In genomic region chr20:48568520-48568919, GRCh38 we compare ENCODE assay signal across 34 cellular contexts.
DNase-seq lines count a peak whose midpoint lies in the region; ATAC-seq, FAIRE-seq and TF ChIP-seq lines count a peak whose summit lies in the region.
"Had no signal": no experiment of that assay in that cellular context is flagged by ENCODE, and none has a peak within 500 bp of the region (broad histone marks: within the 10 kb centered on the region; RNA-seq: fewer than 3 reads in every experiment).

No MANE protein-coding gene starts in this region.

- H3K9me3 Mint-ChIP-seq in WTC11: peaks cover 19% of the 10 kb centered on the region
- H3K9me3 Mint-ChIP-seq: CD4-positive, alpha-beta memory T cell; CD8-positive, alpha-beta memory T cell; CD8-positive, alpha-beta T cell had no signal

- peak overlapping the region; percentile 69 for H3K27ac ChIP-seq in WERI-Rb-1
- H3K27ac ChIP-seq in K562 (ENCODE audit: extremely low read depth, low read depth, low read length): no peak overlapping the region
- H3K27ac ChIP-seq: 22Rv1; A549; BLaER1; BLaER1 treated with 17β-estradiol and CSF1 and Interleukin-3, amounts not matched to agents 10 nM and 100 nM; C4-2B had no signal

- CTCF ChIA-PET in WTC11 (lab: Charles Lee): interaction anchor here (0.5 to 1.4 kb wide), 3 partner anchors 52 to 337 kb away, joined by 3 to 5 read pairs (median 4); no protein-coding TSS in a partner anchor
- CTCF ChIA-PET in K562 (lab: Yijun Ruan, JAX; ENCODE audit: low intra/inter-chr PET ratio): no interaction called here

- H3K27me3 ChIP-seq in WERI-Rb-1 (ENCODE audit: insufficient read depth, low read depth, severe bottlenecking): no peaks in the 10 kb centered on the region
- peaks cover 0 to 33% of the 10 kb centered on the region in 2 experiments; a peak in 4 of 5 replicates for H3K27me3 ChIP-seq in K562 (ENCODE audit: control insufficient read depth in 2 of 2, insufficient read depth in 2 of 2, low read length in 2 of 2)
- H3K27me3 ChIP-seq: BE2C; BLaER1; BLaER1 treated with 17β-estradiol and CSF1 and Interleukin-3, amounts not matched to agents 10 nM and 100 nM had no signal

- H3K4me3 ChIP-seq in WERI-Rb-1 (ENCODE audit: low read depth, low read length) (no peak overlapping the region), K562 (no peak overlapping the region)
- H3K4me3 ChIP-seq: A549; BLaER1; BLaER1 treated with 17β-estradiol and CSF1 and Interleukin-3, amounts not matched to agents 10 nM and 100 nM had no signal

- no peak overlapping the region for H2AFZ ChIP-seq in K562 (ENCODE audit: low read depth, low read length)

- no peaks in the 10 kb centered on the region for H3K4me1 ChIP-seq in K562 (replicated peaks in 1 of 2; ENCODE audit: control insufficient read depth in 2 of 2, insufficient read depth in 2 of 2, low read length in 2 of 2)
- H3K4me1 ChIP-seq: A549, BE2C had no signal

- 1% methylated on average over 5 of the region's 5 CpGs for WGBS in K562 (ENCODE audit: insufficient coverage, low coverage, missing lambda C conversion rate)

- in situ Hi-C loops in K562 (cut with MboI): no loop called here

- no peak for ATAC-seq in WTC11
- ATAC-seq in K562: no peak
- ATAC-seq: CD8-positive, alpha-beta T cell had no signal

- no peaks in the 10 kb centered on the region for H3K36me3 ChIP-seq in WERI-Rb-1
- H3K36me3 ChIP-seq in K562 (ENCODE audit: control insufficient read depth, insufficient read depth, low read length): no peaks in the 10 kb centered on the region
- H3K36me3 ChIP-seq: BE2C; BLaER1; BLaER1 treated with 17β-estradiol and CSF1 and Interleukin-3, amounts not matched to agents 10 nM and 100 nM had no signal

- intact Hi-C loops in K562 (cut with micrococcal nuclease): no loop called here

- no peaks in the 10 kb centered on the region for H3K79me2 ChIP-seq in K562 (ENCODE audit: control insufficient read depth, insufficient read depth, low read length)

- peaks cover 2% of the 10 kb centered on the region for H3K36me3 Mint-ChIP-seq in WTC11
- H3K36me3 Mint-ChIP-seq: CD14-positive monocyte; CD4-positive, alpha-beta memory T cell; CD4-positive, CD25-positive, alpha-beta regulatory T cell; CD8-positive, alpha-beta memory T cell; CD8-positive, alpha-beta T cell had no signal

- TF ChIP-seq CTCF in WERI-Rb-1 (IDR thresholded peaks at IDR 0.05; ENCODE audit: low read depth, low read length) (no peak), WTC11 (IDR thresholded peaks at IDR 0.05) (no peak), K562 (IDR thresholded peaks at IDR 0.05 in 2 of 3, conservative IDR thresholded peaks at IDR 0.05 in 1 of 3; ENCODE audit: insufficient read depth in 2 of 3, low read depth in 1 of 3, low read length in 3 of 3) (no peak)

- no peaks in the 10 kb centered on the region for H4K20me1 ChIP-seq in K562 (replicated peaks; ENCODE audit: control insufficient read depth, insufficient read depth, low read length)
- H4K20me1 ChIP-seq: BLaER1; BLaER1 treated with 17β-estradiol and CSF1 and Interleukin-3, amounts not matched to agents 10 nM and 100 nM had no signal

- H3K27ac Mint-ChIP-seq in WTC11: peak overlapping the region; percentile 55; the same call in 1 of the 2 replicates
- H3K27ac Mint-ChIP-seq: B cell; CD4-positive, alpha-beta memory T cell; CD4-positive, alpha-beta T cell; CD4-positive, CD25-positive, alpha-beta regulatory T cell; CD8-positive, alpha-beta T cell had no signal

- no peak for FAIRE-seq in K562 (lab: Jason Lieb, UNC)
- FAIRE-seq: A204.1, A549 had no signal

- no peak for TF ChIP-seq EP300 in K562 (IDR thresholded peaks at IDR 0.05; ENCODE audit: low read length)

- no peaks in the 10 kb centered on the region for H3K9me1 ChIP-seq in K562 (ENCODE audit: control insufficient read depth, insufficient read depth, low read length)

- BruUV-seq in K562 (replicated peaks; lab: Mats Ljungman, UMichigan): no TSS peak

- H3K9me3 ChIP-seq in WERI-Rb-1 (ENCODE audit: severe bottlenecking): peaks cover 3% of the 10 kb centered on the region
- no peaks in the 10 kb centered on the region for H3K9me3 ChIP-seq in K562 (replicated peaks; ENCODE audit: control insufficient read depth, insufficient read depth, low read depth, low read length)
- H3K9me3 ChIP-seq: A549 had no signal

- no peak overlapping the region for H3K4me2 ChIP-seq in K562 (ENCODE audit: insufficient read depth, low read length)
- H3K4me2 ChIP-seq: A549, BLaER1 had no signal

- peaks cover 6% of the 10 kb centered on the region for H3K4me1 Mint-ChIP-seq in WTC11
- H3K4me1 Mint-ChIP-seq: B cell; CD14-positive monocyte; CD4-positive, alpha-beta memory T cell; CD8-positive, alpha-beta memory T cell had no signal

- POLR2A ChIA-PET in WTC11 (lab: Charles Lee) (no interaction called here), K562 (lab: Yijun Ruan, JAX) (interaction anchor here (0.6 to 0.9 kb wide), 3 partner anchors 22 to 673 kb away, joined by 3 read pairs; no protein-coding TSS in a partner anchor)

- DNase-seq in WERI-Rb-1: no peak
- no peak for DNase-seq in WTC11 (ENCODE audit: low spot score)
- DNase-seq in K562 (ENCODE audit: extremely low read depth in 1 of 4, low spot score in 3 of 4): no peak
- no peak for DNase-seq in activated CD4-positive, alpha-beta T cell treated with anti-CD3 and anti-CD28 coated beads, Interleukin-2, amount 50 U/mL, for 48 hours
- DNase-seq in NCI-H526 treated with DMSO at 0.1 percent for 48 hours (lab: John Stamatoyannopoulos, UW): no peak
- no peak for DNase-seq in NCI-H187 (lab: John Stamatoyannopoulos, UW)
- DNase-seq: 8988T; ACHN; AML-193; BE2C; C1 segment of cervical spinal cord; Caco-2; Calu3; CD4-positive, alpha-beta memory T cell; CD4-positive, alpha-beta T cell; CD4-positive, CD25-positive, alpha-beta regulatory T cell; CD8-positive, alpha-beta memory T cell; CD8-positive, alpha-beta T cell; COR-L47; DMS 273 treated with DMSO at 0.1 percent for 48 hours; DMS153; DMS53; DMS79; DMS79 treated with DMSO at 0.1 percent for 48 hours; DND-41; EL had no signal

- TF ChIP-seq POLR2A in K562 (conservative IDR thresholded peaks at IDR 0.05): no peak

- H3K9ac ChIP-seq in K562 (ENCODE audit: insufficient read depth in 1 of 2, low read depth in 2 of 2, low read length in 2 of 2): no peak overlapping the region
- H3K9ac ChIP-seq: BLaER1; BLaER1 treated with 17β-estradiol and CSF1 and Interleukin-3, amounts not matched to agents 10 nM and 100 nM had no signal

- TF ChIP-seq RAD21 in K562 (CRISPR knock-in tag; conservative IDR thresholded peaks at IDR 0.05 in 1 of 2, IDR thresholded peaks at IDR 0.05 in 1 of 2): no peak

- H3K27me3 Mint-ChIP-seq in WTC11 (ENCODE audit: low read depth): no peaks in the 10 kb centered on the region
- H3K27me3 Mint-ChIP-seq: CD4-positive, alpha-beta T cell had no signal

- H3K4me3 Mint-ChIP-seq in WTC11: no peak overlapping the region
- H3K4me3 Mint-ChIP-seq: B cell; CD14-positive monocyte; CD4-positive, alpha-beta memory T cell; CD4-positive, alpha-beta T cell; CD4-positive, CD25-positive, alpha-beta regulatory T cell; CD8-positive, alpha-beta memory T cell; CD8-positive, alpha-beta T cell had no signal

TF ChIP-seq in WTC11, 78 proteins besides CTCF, POLR2A, EP300 and RAD21:
- TF ChIP-seq ZNF396 (CRISPR knock-in tag; IDR thresholded peaks at IDR 0.05; ENCODE audit: borderline replicate concordance) (no peak), ATF6 (CRISPR knock-in tag; IDR thresholded peaks at IDR 0.05) (no peak)

TF ChIP-seq in K562, 482 proteins besides CTCF, POLR2A, EP300 and RAD21:
- TF ChIP-seq RBM25 (IDR thresholded peaks at IDR 0.05; ENCODE audit: low read depth, low read length, severe bottlenecking) (peak; percentile 80), ZNF224 (CRISPR knock-in tag; IDR thresholded peaks at IDR 0.05) (no peak), ZFP36 (IDR thresholded peaks at IDR 0.05; ENCODE audit: low read depth, low read length, partially characterized antibody) (peak; percentile 54), NEUROD1 (IDR thresholded peaks at IDR 0.05; ENCODE audit: borderline replicate concordance, low read depth, low read length, partially characterized antibody) (no peak), MEF2D (tag; conservative IDR thresholded peaks at IDR 0.05; ENCODE audit: low read depth) (no peak), ZNF184 (CRISPR knock-in tag; IDR thresholded peaks at IDR 0.05) (no peak)
